13 cellular contexts compared by ENCODE assay signal in genomic region chr5:35863159-35863558, GRCh38. TPM values are rescaled to one million over a fixed set of nuclear protein-coding genes. Genes with fewer than 3 reads are reported as not detected.
DNase-seq lines count a peak whose midpoint lies in the region; ATAC-seq and FAIRE-seq lines count a peak whose summit lies in the region.
"Had no signal": no experiment of that assay in that cellular context is flagged by ENCODE, and none has a peak within 500 bp of the region (broad histone marks: within the 10 kb centered on the region; RNA-seq: fewer than 3 reads in every experiment).

No MANE protein-coding gene starts in this region.

- peak; percentile 26 for FAIRE-seq in HTR-8/SVneo (lab: Jason Lieb, UNC)

- ATAC-seq in activated T-cell treated with anti-CD3 and anti-CD28 coated beads, Interleukin-2, amount 50 U/mL, for 4 hours: peak; percentile 51 to 62
- ATAC-seq in stimulated activated naive B cell treated with anti-CD40 and anti-IgM and Interleukin-4, amounts not matched to agents 10 μg/mL and 1 μg/mL and 100 μg/mL, for 72 hours (replicated peaks): peak; percentile 91 to 94

- H3K27ac Mint-ChIP-seq in activated CD4-positive, alpha-beta memory T cell treated with anti-CD3 and anti-CD28 coated beads for 36 hours: peak overlapping the region; percentile 95
- peak overlapping the region; percentile 84 for H3K27ac Mint-ChIP-seq in stimulated activated naive B cell treated with anti-CD40 and anti-IgM and Interleukin-4, amounts not matched to agents 10 μg/mL and 1 μg/mL and 100 μg/mL, for 72 hours
- H3K27ac Mint-ChIP-seq: brain, nephron had no signal

- intact Hi-C loops in activated CD4-positive, alpha-beta memory T cell treated with anti-CD3 and anti-CD28 coated beads for 36 hours (cut with micrococcal nuclease): loop anchor here (2.0 kb wide), 1 partner anchor 14 kb away; no protein-coding TSS in a partner anchor

- CTCF ChIA-PET in activated CD4-positive, alpha-beta memory T cell treated with anti-CD3 and anti-CD28 coated beads for 36 hours (lab: Charles Lee): interaction anchor here (1.1 to 3.8 kb wide), 6 partner anchors 10 to 212 kb away, joined by 3 to 37 read pairs (median 9); no protein-coding TSS in a partner anchor

- no peak for DNase-seq in activated T-cell treated with anti-CD3 and anti-CD28 coated beads, Interleukin-2, amount 50 U/mL, for 4 hours
- no peak for DNase-seq in activated T-cell treated with anti-CD3 and anti-CD28 coated beads, Interleukin-2, amount 50 U/mL, for 48 hours
- no peak for DNase-seq in HTR-8/SVneo (ENCODE audit: insufficient read length, low spot score)
- peak; percentile 59 for DNase-seq in activated CD4-positive, alpha-beta memory T cell treated with anti-CD3 and anti-CD28 coated beads for 36 hours
- DNase-seq in stimulated activated naive B cell treated with anti-CD40 and anti-IgM and Interleukin-4, amounts not matched to agents 10 μg/mL and 1 μg/mL and 100 μg/mL, for 72 hours: no peak
- DNase-seq in iPS-NIHi11 (ENCODE audit: low spot score): no peak
- no peak for DNase-seq in NCI-H524 (lab: John Stamatoyannopoulos, UW)
- DNase-seq in NCI-H1092 (lab: John Stamatoyannopoulos, UW): no peak
- DNase-seq: islet precursor cell, NCI-H187 had no signal

- peaks cover 77% of the 10 kb centered on the region for H3K36me3 Mint-ChIP-seq in activated T-cell treated with anti-CD3 and anti-CD28 coated beads, Interleukin-2, amount 50 U/mL, for 4 hours (ENCODE audit: insufficient read depth)
- H3K36me3 Mint-ChIP-seq in activated CD4-positive, alpha-beta memory T cell treated with anti-CD3 and anti-CD28 coated beads for 36 hours: peaks cover 86% of the 10 kb centered on the region
- H3K36me3 Mint-ChIP-seq in stimulated activated naive B cell treated with anti-CD40 and anti-IgM and Interleukin-4, amounts not matched to agents 10 μg/mL and 1 μg/mL and 100 μg/mL, for 72 hours: peaks cover 27 to 33% of the 10 kb centered on the region in 2 donors
- H3K36me3 Mint-ChIP-seq: brain had no signal

- no peaks in the 10 kb centered on the region for H3K27me3 Mint-ChIP-seq in activated T-cell treated with anti-CD3 and anti-CD28 coated beads, Interleukin-2, amount 50 U/mL, for 4 hours (ENCODE audit: low read depth)
- no peaks in the 10 kb centered on the region for H3K27me3 Mint-ChIP-seq in activated CD4-positive, alpha-beta memory T cell treated with anti-CD3 and anti-CD28 coated beads for 36 hours
- H3K27me3 Mint-ChIP-seq in stimulated activated naive B cell treated with anti-CD40 and anti-IgM and Interleukin-4, amounts not matched to agents 10 μg/mL and 1 μg/mL and 100 μg/mL, for 72 hours: no peaks in the 10 kb centered on the region

- H3K4me1 Mint-ChIP-seq in activated T-cell treated with anti-CD3 and anti-CD28 coated beads, Interleukin-2, amount 50 U/mL, for 4 hours (ENCODE audit: low read depth): peaks cover 90% of the 10 kb centered on the region
- H3K4me1 Mint-ChIP-seq in activated CD4-positive, alpha-beta memory T cell treated with anti-CD3 and anti-CD28 coated beads for 36 hours (ENCODE audit: low read depth): peaks cover 78% of the 10 kb centered on the region
- peaks cover 12 to 28% of the 10 kb centered on the region in 2 donors for H3K4me1 Mint-ChIP-seq in stimulated activated naive B cell treated with anti-CD40 and anti-IgM and Interleukin-4, amounts not matched to agents 10 μg/mL and 1 μg/mL and 100 μg/mL, for 72 hours

- peak overlapping the region; percentile 86 for H3K4me3 Mint-ChIP-seq in activated T-cell treated with anti-CD3 and anti-CD28 coated beads, Interleukin-2, amount 50 U/mL, for 4 hours
- peak overlapping the region; percentile 78 for H3K4me3 Mint-ChIP-seq in activated CD4-positive, alpha-beta memory T cell treated with anti-CD3 and anti-CD28 coated beads for 36 hours
- no peak overlapping the region for H3K4me3 Mint-ChIP-seq in stimulated activated naive B cell treated with anti-CD40 and anti-IgM and Interleukin-4, amounts not matched to agents 10 μg/mL and 1 μg/mL and 100 μg/mL, for 72 hours
- H3K4me3 Mint-ChIP-seq: brain, nephron had no signal

- H3K9me3 Mint-ChIP-seq in activated T-cell treated with anti-CD3 and anti-CD28 coated beads, Interleukin-2, amount 50 U/mL, for 4 hours: no peaks in the 10 kb centered on the region
- peaks cover 3% of the 10 kb centered on the region for H3K9me3 Mint-ChIP-seq in activated CD4-positive, alpha-beta memory T cell treated with anti-CD3 and anti-CD28 coated beads for 36 hours
- H3K9me3 Mint-ChIP-seq in stimulated activated naive B cell treated with anti-CD40 and anti-IgM and Interleukin-4, amounts not matched to agents 10 μg/mL and 1 μg/mL and 100 μg/mL, for 72 hours: peaks cover 0 to 4% of the 10 kb centered on the region in 2 donors

- POLR2A ChIA-PET in activated CD4-positive, alpha-beta memory T cell treated with anti-CD3 and anti-CD28 coated beads for 36 hours (lab: Charles Lee): interaction anchor here (0.6 to 13.7 kb wide), 7 partner anchors 9 to 69 kb away, joined by 3 to 160 read pairs (median 5); no protein-coding TSS in a partner anchor

RNA-seq across cellular contexts. Expression of gene IL7R, which starts 6.5 kb away (rescaled TPM):
- total RNA-seq in activated T-cell treated with anti-CD3 and anti-CD28 coated beads, Interleukin-2, amount 50 U/mL, for 4 hours: 10 to 100 TPM; 53.5 to 65.8 (median 54.7) TPM
- total RNA-seq in activated CD4-positive, alpha-beta memory T cell treated with anti-CD3 and anti-CD28 coated beads for 36 hours: 100 to 1,000 TPM; 163 to 169 TPM
- total RNA-seq: G401 had no signal

Comparison
In these comparisons a context has a peak if more than half of its experiments do, and no peak if none do; other contexts are left out.
1. H3K4me3 Mint-ChIP-seq: peak in activated T-cell treated with anti-CD3 and anti-CD28 coated beads, Interleukin-2, amount 50 U/mL, for 4 hours (single experiment) and activated CD4-positive, alpha-beta memory T cell treated with anti-CD3 and anti-CD28 coated beads for 36 hours (single experiment); none in stimulated activated naive B cell treated with anti-CD40 and anti-IgM and Interleukin-4, amounts not matched to agents 10 μg/mL and 1 μg/mL and 100 μg/mL, for 72 hours (0 of 2).